In genomic region chr5:126851441-126852103, GRCh38 we compare ENCODE assay signal across 11 cellular contexts.
DNase-seq lines count a peak whose midpoint lies in the region; ATAC-seq and TF ChIP-seq lines count a peak whose summit lies in the region.
"Had no signal": no experiment of that assay in that cellular context is flagged by ENCODE, and none has a peak within 500 bp of the region (broad histone marks: within the 10 kb centered on the region; RNA-seq: fewer than 3 reads in every experiment).

No MANE protein-coding gene starts in this region.

- H3K4me1 Mint-ChIP-seq in stimulated activated memory B cell treated with anti-CD40 and anti-IgM and Interleukin-4, amounts not matched to agents 10 μg/mL and 1 μg/mL and 100 μg/mL, for 72 hours: peaks cover 44% of the 10 kb centered on the region

- no peak for TF ChIP-seq POLR2A in Peyer's patch (IDR thresholded peaks at IDR 0.05)

- H3K27me3 ChIP-seq in Peyer's patch (no peaks in the 10 kb centered on the region), left lung (no peaks in the 10 kb centered on the region)

- ATAC-seq in activated naive CD4-positive, alpha-beta T cell treated with anti-CD3 and anti-CD28 coated beads, Interleukin-2, amount 50 U/mL, for 72 hours: no peak
- ATAC-seq in left lung: peak; percentile 26
- no peak for ATAC-seq in stimulated activated memory B cell treated with anti-CD40 and anti-IgM and Interleukin-4, amounts not matched to agents 10 μg/mL and 1 μg/mL and 100 μg/mL, for 72 hours

- no peak overlapping the region for H3K4me3 ChIP-seq in Peyer's patch
- no peak overlapping the region for H3K4me3 ChIP-seq in left lung
- H3K4me3 ChIP-seq: SK-N-MC had no signal

- H3K9me3 ChIP-seq in Peyer's patch (no peaks in the 10 kb centered on the region), left lung (no peaks in the 10 kb centered on the region)

- DNase-seq in Peyer's patch: peak in 1 of 3 donors; percentile 52
- no peak for DNase-seq in activated naive CD4-positive, alpha-beta T cell treated with anti-CD3 and anti-CD28 coated beads, Interleukin-2, amount 50 U/mL, for 72 hours (ENCODE audit: low spot score in 2 of 2)
- DNase-seq in left lung: no peak
- no peak for DNase-seq in NCI-H345 (lab: John Stamatoyannopoulos, UW)
- no peak for DNase-seq in DMS 273 treated with DMSO at 0.1 percent for 48 hours (lab: John Stamatoyannopoulos, UW)
- no peak for DNase-seq in T-helper 9 cell
- DNase-seq: activated CD8-positive, alpha-beta memory T cell treated with anti-CD3 and anti-CD28 coated beads, Interleukin-2, amount 50 U/mL, for 48 hours; dorsolateral prefrontal cortex; NCI-H524 had no signal

- TF ChIP-seq CTCF in Peyer's patch (IDR thresholded peaks at IDR 0.05) (no peak), left lung (IDR thresholded peaks at IDR 0.05) (no peak)

- H3K27me3 Mint-ChIP-seq in stimulated activated memory B cell treated with anti-CD40 and anti-IgM and Interleukin-4, amounts not matched to agents 10 μg/mL and 1 μg/mL and 100 μg/mL, for 72 hours: no peaks in the 10 kb centered on the region

- peak overlapping the region; percentile 55 to 68 for H3K27ac Mint-ChIP-seq in activated naive CD4-positive, alpha-beta T cell treated with anti-CD3 and anti-CD28 coated beads, Interleukin-2, amount 50 U/mL, for 72 hours
- H3K27ac Mint-ChIP-seq in stimulated activated memory B cell treated with anti-CD40 and anti-IgM and Interleukin-4, amounts not matched to agents 10 μg/mL and 1 μg/mL and 100 μg/mL, for 72 hours: peak overlapping the region; percentile 83

- H3K4me3 Mint-ChIP-seq in stimulated activated memory B cell treated with anti-CD40 and anti-IgM and Interleukin-4, amounts not matched to agents 10 μg/mL and 1 μg/mL and 100 μg/mL, for 72 hours: no peak overlapping the region

- intact Hi-C loops in left lung (cut with DNase I): no loop called here

- H3K9me3 Mint-ChIP-seq in activated naive CD4-positive, alpha-beta T cell treated with anti-CD3 and anti-CD28 coated beads, Interleukin-2, amount 50 U/mL, for 72 hours: no peaks in the 10 kb centered on the region
- H3K9me3 Mint-ChIP-seq in stimulated activated memory B cell treated with anti-CD40 and anti-IgM and Interleukin-4, amounts not matched to agents 10 μg/mL and 1 μg/mL and 100 μg/mL, for 72 hours: no peaks in the 10 kb centered on the region

- H3K4me1 ChIP-seq in Peyer's patch: peaks cover 0 to 14% (median 6%) of the 10 kb centered on the region in 4 donors
- no peaks in the 10 kb centered on the region for H3K4me1 ChIP-seq in left lung

- no peaks in the 10 kb centered on the region for H3K36me3 ChIP-seq in Peyer's patch
- H3K36me3 ChIP-seq in left lung: no peaks in the 10 kb centered on the region

- H3K36me3 Mint-ChIP-seq in activated naive CD4-positive, alpha-beta T cell treated with anti-CD3 and anti-CD28 coated beads, Interleukin-2, amount 50 U/mL, for 72 hours: peaks cover 8 to 32% of the 10 kb centered on the region in 2 donors
- H3K36me3 Mint-ChIP-seq in stimulated activated memory B cell treated with anti-CD40 and anti-IgM and Interleukin-4, amounts not matched to agents 10 μg/mL and 1 μg/mL and 100 μg/mL, for 72 hours: peaks cover 21% of the 10 kb centered on the region

- H3K27ac ChIP-seq in Peyer's patch: peak overlapping the region in 3 of 4 donors; percentile 31 to 79 (median 76)
- peak overlapping the region; percentile 1 to 29 for H3K27ac ChIP-seq in left lung
- H3K27ac ChIP-seq: dorsolateral prefrontal cortex, SK-N-MC had no signal
